ENCODE assay signal across 8 cellular contexts in genomic region chr15:92693922-92694331, GRCh38. TPM values are rescaled to one million over a fixed set of nuclear protein-coding genes. Genes with fewer than 3 reads are reported as not detected.
A peak's percentile ranks its signal among the peaks of the same experiment; 100 is the strongest.
DNase-seq lines count a peak whose midpoint lies in the region; ATAC-seq, FAIRE-seq and TF ChIP-seq lines count a peak whose summit lies in the region.
"Had no signal": no experiment of that assay in that cellular context is flagged by ENCODE, and none has a peak within 500 bp of the region (broad histone marks: within the 10 kb centered on the region; RNA-seq: fewer than 3 reads in every experiment).

No MANE protein-coding gene starts in this region.

- CTCF ChIA-PET in WTC11 (lab: Charles Lee) = interaction anchor here (0.6 to 2.9 kb wide), 5 partner anchors 11 to 173 kb away, joined by 3 to 18 read pairs (median 4); no protein-coding TSS in a partner anchor
- CTCF ChIA-PET in HepG2 (lab: Yijun Ruan, JAX; ENCODE audit: low intra/inter-chr PET ratio, low total read pairs) = interaction anchor here (2.6 kb wide), 1 partner anchor 21 kb away, joined by 15 read pairs; no protein-coding TSS in a partner anchor

- no peak overlapping the region for H3K9ac ChIP-seq in HepG2 (ENCODE audit: insufficient read depth, low read depth, low read length)
- H3K9ac ChIP-seq: parathyroid adenoma had no signal

- H3K27ac ChIP-seq in HepG2 (ENCODE audit: extremely low read length, insufficient read depth, low read length) (no peak overlapping the region), sigmoid colon (no peak overlapping the region)
- H3K27ac ChIP-seq: parathyroid adenoma had no signal

- no peak overlapping the region for H3K4me2 ChIP-seq in HepG2 (ENCODE audit: low read depth, low read length)

- H3K27me3 Mint-ChIP-seq in WTC11 (ENCODE audit: low read depth) = peaks cover 10% of the 10 kb centered on the region; the same call in 1 of the 2 replicates
- H3K27me3 Mint-ChIP-seq in activated T-cell treated with anti-CD3 and anti-CD28 coated beads, Interleukin-2, amount 50 U/mL, for 24 hours = peaks cover 20% of the 10 kb centered on the region

- FAIRE-seq in HepG2 (lab: Jason Lieb, UNC) = peak; percentile 52

- POLR2A ChIA-PET in WTC11 (lab: Charles Lee) = no interaction called here
- POLR2A ChIA-PET in HepG2 (lab: Yijun Ruan, JAX) = no interaction called here

- intact Hi-C loops in HepG2 (cut with micrococcal nuclease; ENCODE audit: unreplicated experiment) = loop anchor here (1.0 kb wide), 1 partner anchor 21 kb away; no protein-coding TSS in a partner anchor
- intact Hi-C loops in sigmoid colon (cut with DNase I) = no loop called here

- in situ Hi-C loops in HepG2 (cut with HindIII; ENCODE audit: extremely low pct_ligation_motif_present, low pct_unique_long_range_greater_than_20kb) = loop anchor here (25.0 kb wide), 1 partner anchor 607 kb away; no protein-coding TSS in a partner anchor

- DNase-seq in EH (ENCODE audit: low read depth) (peak; percentile 27), HuH-7 (ENCODE audit: low spot score) (peak; percentile 83), WTC11 (ENCODE audit: low spot score) (peak; percentile 71), HepG2 (ENCODE audit: low spot score) (peak; percentile 50), sigmoid colon (no peak)
- DNase-seq in activated T-cell treated with anti-CD3 and anti-CD28 coated beads, Interleukin-2, amount 50 U/mL, for 24 hours = no peak

- 13% methylated on average over 2 of the region's 3 CpGs for WGBS in HepG2 (ENCODE audit: low lambda C conversion rate)
- 73 to 86% methylated on average over 3 of the region's 3 CpGs for WGBS in sigmoid colon, 2 donors

- TF ChIP-seq EP300 in HepG2 (IDR thresholded peaks at IDR 0.05; ENCODE audit: low read depth in 2 of 2, low read length in 2 of 2) (no peak), HepG2 (CRISPR knock-in tag; IDR thresholded peaks at IDR 0.05; ENCODE audit: borderline replicate concordance) (no peak), sigmoid colon (IDR thresholded peaks at IDR 0.05) (no peak)

- BruUV-seq in HepG2 (replicated peaks; lab: Mats Ljungman, UMichigan) = no TSS peak

- TF ChIP-seq POLR2A in HepG2 (IDR thresholded peaks at IDR 0.05; ENCODE audit: insufficient read depth in 1 of 2, low read depth in 2 of 2, low read length in 2 of 2) = no peak
- TF ChIP-seq POLR2A in sigmoid colon (IDR thresholded peaks at IDR 0.05) = no peak

- H4K20me1 ChIP-seq in HepG2 (ENCODE audit: insufficient read depth, low read length) = no peaks in the 10 kb centered on the region

- H3K27ac Mint-ChIP-seq in WTC11 = no peak overlapping the region
- no peak overlapping the region for H3K27ac Mint-ChIP-seq in activated T-cell treated with anti-CD3 and anti-CD28 coated beads, Interleukin-2, amount 50 U/mL, for 24 hours

- peaks cover 26% of the 10 kb centered on the region for H3K9me3 Mint-ChIP-seq in WTC11
- peaks cover 7% of the 10 kb centered on the region for H3K9me3 Mint-ChIP-seq in activated T-cell treated with anti-CD3 and anti-CD28 coated beads, Interleukin-2, amount 50 U/mL, for 24 hours

- H3K4me1 ChIP-seq in HepG2 (ENCODE audit: insufficient read depth, low read length) (no peaks in the 10 kb centered on the region), sigmoid colon (no peaks in the 10 kb centered on the region)
- H3K4me1 ChIP-seq: parathyroid adenoma had no signal

- no peak for TF ChIP-seq CTCF in WTC11 (IDR thresholded peaks at IDR 0.05)
- peak; percentile 72 for TF ChIP-seq CTCF in HepG2 (CRISPR knock-in tag; IDR thresholded peaks at IDR 0.05)
- peak in 1 of 4 experiments; percentile 11 for TF ChIP-seq CTCF in sigmoid colon (IDR thresholded peaks at IDR 0.05)

- H3K27me3 ChIP-seq in HepG2 (ENCODE audit: control insufficient read depth in 1 of 2, insufficient read depth in 2 of 2, low read length in 2 of 2) (peaks cover 0 to 12% of the 10 kb centered on the region in 2 experiments; a peak in 2 of 5 replicates), sigmoid colon (no peaks in the 10 kb centered on the region)

- no peak for TF ChIP-seq RAD21 in HepG2 (CRISPR knock-in tag; IDR thresholded peaks at IDR 0.05)

- H3K9me3 ChIP-seq in HepG2 (ENCODE audit: low read length) = peaks cover 6% of the 10 kb centered on the region; the same call in 1 of the 2 replicates
- H3K9me3 ChIP-seq in sigmoid colon = peaks cover 0 to 2% (median 0%) of the 10 kb centered on the region in 4 donors

- no peak overlapping the region for H2AFZ ChIP-seq in HepG2 (ENCODE audit: low read length)
- H2AFZ ChIP-seq: parathyroid adenoma had no signal

- H3K4me3 Mint-ChIP-seq in WTC11 = no peak overlapping the region
- H3K4me3 Mint-ChIP-seq in activated T-cell treated with anti-CD3 and anti-CD28 coated beads, Interleukin-2, amount 50 U/mL, for 24 hours = no peak overlapping the region

- H3K4me3 ChIP-seq in HepG2 (replicated peaks in 1 of 3; ENCODE audit: insufficient read depth in 1 of 3, low read depth in 2 of 3, low read length in 3 of 3) (no peak overlapping the region), sigmoid colon (no peak overlapping the region)

- H3K36me3 ChIP-seq in HepG2 (replicated peaks in 1 of 2; ENCODE audit: control insufficient read depth in 1 of 2, insufficient read depth in 2 of 2, low read length in 2 of 2) (no peaks in the 10 kb centered on the region), sigmoid colon (no peaks in the 10 kb centered on the region)

- H3K79me2 ChIP-seq in HepG2 (ENCODE audit: insufficient read depth, low read length) = no peaks in the 10 kb centered on the region
- H3K79me2 ChIP-seq: parathyroid adenoma had no signal

- peaks cover 14% of the 10 kb centered on the region for H3K36me3 Mint-ChIP-seq in WTC11
- no peaks in the 10 kb centered on the region for H3K36me3 Mint-ChIP-seq in activated T-cell treated with anti-CD3 and anti-CD28 coated beads, Interleukin-2, amount 50 U/mL, for 24 hours (ENCODE audit: low read depth)

- peaks cover 2% of the 10 kb centered on the region; the same call in 1 of the 2 replicates for H3K4me1 Mint-ChIP-seq in WTC11
- no peaks in the 10 kb centered on the region for H3K4me1 Mint-ChIP-seq in activated T-cell treated with anti-CD3 and anti-CD28 coated beads, Interleukin-2, amount 50 U/mL, for 24 hours (ENCODE audit: low read depth)

- peak; percentile 100 for ATAC-seq in WTC11
- ATAC-seq in HepG2 = peak; percentile 100
- ATAC-seq in HG03354 (IDR thresholded peaks at IDR 0.05; ENCODE audit: poor library complexity, severe bottlenecking, unreplicated experiment) = no peak

TF ChIP-seq in WTC11, 78 proteins besides CTCF, POLR2A, EP300 and RAD21 (continues in another document):
- TF ChIP-seq ZNF423 (CRISPR knock-in tag; IDR thresholded peaks at IDR 0.05) (no peak), MAX (CRISPR knock-in tag; IDR thresholded peaks at IDR 0.05) (0 out of 2 replicates have a peak, but pooled peaks have one; percentile 19)

TF ChIP-seq in HepG2, 621 proteins besides CTCF, POLR2A, EP300 and RAD21 (continues in another document):
- peak; percentile 23; the same call in 1 of the 2 replicates for TF ChIP-seq SPEN (CRISPR knock-in tag; IDR thresholded peaks at IDR 0.05; ENCODE audit: low read depth)
- TF ChIP-seq NFYC (CRISPR knock-in tag; IDR thresholded peaks at IDR 0.05) = no peak
- TF ChIP-seq ZNF234 (CRISPR knock-in tag; conservative IDR thresholded peaks at IDR 0.05) = no peak
- TF ChIP-seq ZFX (CRISPR knock-in tag; IDR thresholded peaks at IDR 0.05; ENCODE audit: low read depth) = no peak
- TF ChIP-seq ZNF264 (CRISPR knock-in tag; IDR thresholded peaks at IDR 0.05) = no peak
- TF ChIP-seq GZF1 (CRISPR knock-in tag; IDR thresholded peaks at IDR 0.05) = no peak
- TF ChIP-seq ZNF562 (CRISPR knock-in tag; IDR thresholded peaks at IDR 0.05; ENCODE audit: borderline replicate concordance) = no peak
- TF ChIP-seq RBM39 (IDR thresholded peaks at IDR 0.05; ENCODE audit: low read depth, low read length, poor library complexity, severe bottlenecking) = no peak
- TF ChIP-seq ZNF773 (CRISPR knock-in tag; IDR thresholded peaks at IDR 0.05; ENCODE audit: borderline replicate concordance) = no peak
- no peak for TF ChIP-seq SYNCRIP (IDR thresholded peaks at IDR 0.05; ENCODE audit: insufficient read depth, low read depth, low read length)
- TF ChIP-seq NR2F2 (IDR thresholded peaks at IDR 0.05; ENCODE audit: borderline replicate concordance, low read depth) = no peak
- TF ChIP-seq SAP130 (CRISPR knock-in tag; IDR thresholded peaks at IDR 0.05; ENCODE audit: low read depth) = no peak
- peak; percentile 62 for TF ChIP-seq STAG1 (CRISPR knock-in tag; IDR thresholded peaks at IDR 0.05)
- TF ChIP-seq GABPA (IDR thresholded peaks at IDR 0.05; ENCODE audit: low read depth, low read length) = no peak
- TF ChIP-seq GABPA (CRISPR knock-in tag; IDR thresholded peaks at IDR 0.05; ENCODE audit: low read depth) = peak; percentile 36; the same call in 1 of the 2 replicates

RNA-seq across cellular contexts. Expression of gene FAM174B, which starts 38.4 kb away (rescaled TPM):
- total RNA-seq in WTC11 (2021) = 19.0 to 22.1 TPM (median 21.8 TPM) in 3 replicates
- 1.3 and 2.1 TPM in 2 replicates for total RNA-seq in HepG2 (2016; rRNA removed; fragmentation: Illumina TruSeq; extraction: Trizol)
- 1.6 and 1.7 TPM in 2 replicates for total RNA-seq in HepG2 (2016; cell fraction: cytosol; rRNA removed; fragmentation: Illumina TruSeq; extraction: Trizol; ENCODE audit: low read depth)
- total RNA-seq in HepG2 (2016; cell fraction: insoluble cytoplasmic fraction; rRNA removed; fragmentation: Illumina TruSeq; extraction: Trizol) = 1.1 and 2.1 TPM in 2 replicates
- total RNA-seq in HepG2 (2016; cell fraction: membrane; rRNA removed; fragmentation: Illumina TruSeq; extraction: Trizol) = 1.0 and 1.9 TPM in 2 replicates
- total RNA-seq in HepG2 (2016; cell fraction: nucleus; rRNA removed; fragmentation: Illumina TruSeq; extraction: Trizol) = 2.5 and 4.4 TPM in 2 replicates
- polyA plus RNA-seq in HepG2 (2011; rRNA removed) = 0.68 and 0.90 TPM in 2 replicates
- polyA plus RNA-seq in HepG2 (2011; cell fraction: cytosol; rRNA removed) = 0.47 TPM in 1 of 2 replicates, not detected in the other
- polyA plus RNA-seq in HepG2 (2011; cell fraction: nucleus; rRNA removed) = 0.92 and 0.97 TPM in 2 replicates
- polyA plus RNA-seq in HepG2 (2012) = 0.55 TPM in 2 replicates
- 0.67 TPM in 1 of 2 replicates, not detected in the other for polyA plus RNA-seq in HepG2 (2016; cell fraction: cytosol; fragmentation: Illumina TruSeq; extraction: Trizol; ENCODE audit: low read depth)
- 0.79 and 1.3 TPM in 2 replicates for polyA plus RNA-seq in HepG2 (2016; cell fraction: insoluble cytoplasmic fraction; fragmentation: Illumina TruSeq; extraction: Trizol; ENCODE audit: low read depth)
- polyA plus RNA-seq in HepG2 (2016; cell fraction: membrane; fragmentation: Illumina TruSeq; extraction: Trizol; ENCODE audit: low read depth) = 0.34 and 0.90 TPM in 2 replicates
- 3.7 and 6.7 TPM in 2 replicates for polyA plus RNA-seq in HepG2 (2016; cell fraction: nucleus; fragmentation: Illumina TruSeq; extraction: Trizol; ENCODE audit: insufficient read depth, low read depth)
- 0.22 and 12.1 TPM in 2 replicates for polyA minus RNA-seq in HepG2 (2011; rRNA and poly(A)+ RNA removed; ENCODE audit: low replicate concordance)
- 1.9 TPM in 1 of 2 replicates, not detected in the other for polyA minus RNA-seq in HepG2 (2011; cell fraction: cytosol; rRNA and poly(A)+ RNA removed)
- 3.2 and 4.8 TPM in 2 replicates for polyA minus RNA-seq in HepG2 (2011; cell fraction: nucleus; rRNA and poly(A)+ RNA removed)
- 10 to 100 TPM in 1 of 4 donors, 1 to 10 TPM in 3; 5.3 to 38.9 (median 6.1) TPM for total RNA-seq in sigmoid colon
- polyA plus RNA-seq in sigmoid colon = 10 to 100 TPM in 1 of 3 donors, 1 to 10 TPM in 2; 8.1 to 19.8 (median 9.5) TPM

Comparison
In these comparisons a context has a peak if more than half of its experiments do, and no peak if none do; other contexts are left out.
1. DNase-seq: peak in EH (single experiment), HuH-7 (single experiment), WTC11 (single experiment) and HepG2 (single experiment); none in sigmoid colon (single experiment) and activated T-cell treated with anti-CD3 and anti-CD28 coated beads, Interleukin-2, amount 50 U/mL, for 24 hours (single experiment).